ENCODE assay signal across 23 cellular contexts in genomic region chr10:28058746-28059145, GRCh38. TPM values are rescaled to one million over a fixed set of nuclear protein-coding genes. Genes with fewer than 3 reads are reported as not detected.
"Had no signal": no experiment of that assay in that cellular context is flagged by ENCODE, and none has a peak within 500 bp of the region (broad histone marks: within the 10 kb centered on the region; RNA-seq: fewer than 3 reads in every experiment).

No MANE protein-coding gene starts in this region.

- H3K36me3 ChIP-seq: ovary, right atrium auricular region, right lobe of liver had no signal

- H3K4me3 ChIP-seq: left ventricle myocardium inferior, lung, mucosa of descending colon, ovary, right atrium auricular region, right lobe of liver, smooth muscle cell, stomach, testis, thyroid gland, transverse colon, upper lobe of left lung, vagina had no signal

- H3K4me2 ChIP-seq: smooth muscle cell had no signal

- H3K27ac ChIP-seq: left ventricle myocardium inferior, ovary, right atrium auricular region, right lobe of liver, stomach, testis, thyroid gland, transverse colon, upper lobe of left lung, vagina had no signal

- H3K27me3 ChIP-seq: ovary, right atrium auricular region, right lobe of liver, stomach, testis, thyroid gland, transverse colon, upper lobe of left lung, vagina had no signal

- H3K4me1 ChIP-seq: left ventricle myocardium inferior, right atrium auricular region, right lobe of liver, stomach, testis, thyroid gland, upper lobe of left lung had no signal

- ATAC-seq: mucosa of descending colon; naive thymus-derived CD4-positive, alpha-beta T cell; natural killer cell treated with Interleukin-12 subunit alpha and Interleukin-12 subunit beta and Interleukin-15 and Interleukin-18, amount 100 ng/mL, for 72 hours; right lobe of liver; stimulated activated naive B cell treated with anti-CD40 and anti-IgM and Interleukin-4, amounts not matched to agents 10 μg/mL and 1 μg/mL and 100 μg/mL, for 72 hours; stimulated activated naive CD8-positive, alpha-beta T cell treated with anti-CD3 and anti-CD28 coated beads, Interleukin-15, Interleukin-2, amounts not matched to agents 100 U/mL and 50 U/mL, for 24 hours had no signal

- DNase-seq: islet precursor cell; left ventricle myocardium inferior; midbrain; mucosa of descending colon; naive thymus-derived CD4-positive, alpha-beta T cell; ovary; right lobe of liver; stimulated activated CD4-positive, alpha-beta T cell treated with anti-CD3 and anti-CD28 coated beads, Interleukin-1b, Interleukin-23, amount 100 ng/mL, for 48 hours; stimulated activated CD4-positive, alpha-beta T cell treated with anti-CD3 and anti-CD28 coated beads, Interleukin-2, amount 100 ng/mL, for 48 hours; stimulated activated naive B cell treated with anti-CD40 and anti-IgM and Interleukin-4, amounts not matched to agents 10 μg/mL and 1 μg/mL and 100 μg/mL, for 72 hours; stimulated activated naive CD8-positive, alpha-beta T cell treated with anti-CD3 and anti-CD28 coated beads, Interleukin-15, Interleukin-2, amounts not matched to agents 100 U/mL and 50 U/mL, for 24 hours; stomach; testis; thyroid gland; transverse colon; upper lobe of left lung had no signal

- H3K9me3 ChIP-seq: left ventricle myocardium inferior, mucosa of descending colon, ovary, right atrium auricular region, right lobe of liver, stomach, testis, thyroid gland, transverse colon, upper lobe of left lung, vagina had no signal

RNA-seq across cellular contexts. Expression of gene ODAD2, which starts 59.9 kb away (rescaled TPM):
- total RNA-seq: myocyte; natural killer cell treated with Interleukin-12 subunit alpha and Interleukin-12 subunit beta and Interleukin-15 and Interleukin-18, amount 100 ng/mL, for 72 hours had no signal
- polyA plus RNA-seq: naive thymus-derived CD4-positive, alpha-beta T cell; neural cell; smooth muscle cell had no signal
